13 cellular contexts compared by ENCODE assay signal in the genomic region with DNA sequence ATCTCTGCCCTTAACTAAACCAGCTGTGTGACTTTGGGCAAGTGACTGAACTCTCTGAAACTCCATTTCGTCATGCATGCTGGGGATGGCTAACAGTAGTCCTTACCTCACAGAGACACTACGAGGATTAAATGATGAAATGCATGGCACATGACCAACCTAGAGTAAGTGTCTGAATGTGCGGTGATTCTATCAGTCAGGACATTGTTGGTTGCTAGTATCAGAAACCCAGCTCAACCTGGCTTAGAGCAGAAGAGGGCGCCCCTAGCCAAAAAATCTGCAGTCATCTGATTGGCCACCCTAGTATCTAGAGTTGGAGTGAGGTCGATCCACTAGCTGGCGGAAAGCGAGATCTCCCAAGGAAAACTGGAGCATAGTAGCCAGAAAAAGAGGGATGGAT. TPM values are rescaled to one million over a fixed set of nuclear protein-coding genes. Genes with fewer than 3 reads are reported as not detected.
DNase-seq lines count a peak whose midpoint lies in the region; ATAC-seq and TF ChIP-seq lines count a peak whose summit lies in the region.
"Had no signal": no experiment of that assay in that cellular context is flagged by ENCODE, and none has a peak within 500 bp of the region (broad histone marks: within the 10 kb centered on the region; RNA-seq: fewer than 3 reads in every experiment).

No MANE protein-coding gene starts in this region.

- no peaks in the 10 kb centered on the region for H3K27me3 ChIP-seq in Caco-2 (replicated peaks; ENCODE audit: control insufficient read depth, insufficient read depth, low read length)
- no peaks in the 10 kb centered on the region for H3K27me3 ChIP-seq in body of pancreas
- H3K27me3 ChIP-seq: upper lobe of right lung had no signal

- H3K36me3 ChIP-seq in Caco-2 (ENCODE audit: control insufficient read depth, insufficient read depth, low read length) (no peaks in the 10 kb centered on the region), body of pancreas (replicated peaks in 1 of 2; ENCODE audit: insufficient read depth in 1 of 2, low read depth in 2 of 2) (no peaks in the 10 kb centered on the region)
- H3K36me3 ChIP-seq: upper lobe of right lung had no signal

- H3K4me3 Mint-ChIP-seq in Caco-2 (ENCODE audit: unreplicated experiment) = no peak overlapping the region

- CTCF ChIA-PET in Caco-2 (lab: Charles Lee) = interaction anchor here (0.5 to 1.9 kb wide), 7 partner anchors 28 to 791 kb away, joined by 3 to 22 read pairs (median 6); no protein-coding TSS in a partner anchor

- TF ChIP-seq CTCF in Caco-2 (IDR thresholded peaks at IDR 0.05; ENCODE audit: insufficient read depth in 1 of 2, low read depth in 1 of 2, low read length in 1 of 2, severe bottlenecking in 1 of 2, unreplicated experiment in 1 of 2) = peak in 1 of 2 experiments; percentile 31
- TF ChIP-seq CTCF in body of pancreas (IDR thresholded peaks at IDR 0.05) = no peak

- no peak overlapping the region for H3K27ac ChIP-seq in body of pancreas
- H3K27ac ChIP-seq: KMS-11 had no signal

- H3K4me1 Mint-ChIP-seq in Caco-2 (ENCODE audit: low read depth, unreplicated experiment) = no peaks in the 10 kb centered on the region

- no TSS peak for BruUV-seq in Caco-2 (replicated peaks; lab: Mats Ljungman, UMichigan)

- H3K9me3 ChIP-seq in Caco-2 (no peaks in the 10 kb centered on the region), body of pancreas (no peaks in the 10 kb centered on the region)
- H3K9me3 ChIP-seq: upper lobe of right lung had no signal

- peak; percentile 3; the same call in 1 of the 2 replicates for TF ChIP-seq RAD21 in Ishikawa (IDR thresholded peaks at IDR 0.05; ENCODE audit: low read depth)

- no peak for TF ChIP-seq POLR2A in body of pancreas (IDR thresholded peaks at IDR 0.05)

- POLR2A ChIA-PET in Caco-2 (lab: Charles Lee) = no interaction called here

- H3K4me1 ChIP-seq in Caco-2 (peaks cover 7% of the 10 kb centered on the region), body of pancreas (peaks cover 9% of the 10 kb centered on the region)

- DNase-seq in Caco-2 (peak; percentile 49 to 59), body of pancreas (peak in 2 of 4 donors; percentile 28 to 38), islet precursor cell (peak; percentile 71), medulla oblongata (ENCODE audit: extremely low spot score) (no peak), NCI-H2171 (lab: John Stamatoyannopoulos, UW) (no peak)
- DNase-seq: activated T-cell treated with anti-CD3 and anti-CD28 coated beads, Interleukin-2, amount 50 U/mL, for 48 hours; GDM1; NCI-H2171 treated with DMSO at 0.1 percent for 48 hours had no signal

- 54 to 74% methylated on average over 7 of the region's 7 CpGs for WGBS in body of pancreas, 2 donors

- ATAC-seq in body of pancreas (peak; percentile 68), HG03025 (IDR thresholded peaks at IDR 0.05; ENCODE audit: low FRiP score, unreplicated experiment) (no peak), GM18907 (IDR thresholded peaks at IDR 0.05; ENCODE audit: unreplicated experiment) (no peak)

- no peaks in the 10 kb centered on the region for H3K36me3 Mint-ChIP-seq in Caco-2 (ENCODE audit: insufficient read depth, unreplicated experiment)

- no peaks in the 10 kb centered on the region for H3K27me3 Mint-ChIP-seq in Caco-2 (ENCODE audit: insufficient read depth, unreplicated experiment)

- intact Hi-C loops in Caco-2 (cut with micrococcal nuclease; ENCODE audit: unreplicated experiment) = loop anchor here (1.0 kb wide), 1 partner anchor 31 kb away; no protein-coding TSS in a partner anchor
- intact Hi-C loops in body of pancreas (cut with DNase I) = no loop called here

- TF ChIP-seq EP300 in Ishikawa (IDR thresholded peaks at IDR 0.05; ENCODE audit: borderline replicate concordance) = no peak

- no peak overlapping the region for H3K4me3 ChIP-seq in Caco-2 (ENCODE audit: low read depth, low read length)
- no peak overlapping the region for H3K4me3 ChIP-seq in body of pancreas
- H3K4me3 ChIP-seq: upper lobe of right lung had no signal

- H3K9me3 Mint-ChIP-seq in Caco-2 (ENCODE audit: unreplicated experiment) = no peaks in the 10 kb centered on the region

- H3K27ac Mint-ChIP-seq in Caco-2 (ENCODE audit: unreplicated experiment) = no peak overlapping the region

TF ChIP-seq in Ishikawa, 13 proteins besides CTCF, POLR2A, EP300 and RAD21:
- no peak for TF ChIP-seq FOXM1 (IDR thresholded peaks at IDR 0.05; ENCODE audit: borderline replicate concordance, low read depth)
- no peak for TF ChIP-seq NFIC (IDR thresholded peaks at IDR 0.05)
- TF ChIP-seq ZBTB7A (IDR thresholded peaks at IDR 0.05; ENCODE audit: low read depth) = no peak
- TF ChIP-seq CREB1 (IDR thresholded peaks at IDR 0.05; ENCODE audit: low read depth) = no peak

RNA-seq across cellular contexts. Expression of a gene that starts 25.2 kb away (rescaled TPM):
- total RNA-seq in Caco-2 (2022) = 6.0 and 7.6 TPM in 2 replicates
- total RNA-seq in body of pancreas = 10 to 100 TPM in 1 of 2 donors, 1 to 10 TPM in 1; 9.9 to 12.2 TPM

Comparison
In these comparisons a context has a peak if more than half of its experiments do, and no peak if none do; other contexts are left out.
1. DNase-seq: peak in Caco-2 (2 of 2) and islet precursor cell (single experiment); none in medulla oblongata (single experiment) and NCI-H2171 (single experiment).